In the genomic region with DNA sequence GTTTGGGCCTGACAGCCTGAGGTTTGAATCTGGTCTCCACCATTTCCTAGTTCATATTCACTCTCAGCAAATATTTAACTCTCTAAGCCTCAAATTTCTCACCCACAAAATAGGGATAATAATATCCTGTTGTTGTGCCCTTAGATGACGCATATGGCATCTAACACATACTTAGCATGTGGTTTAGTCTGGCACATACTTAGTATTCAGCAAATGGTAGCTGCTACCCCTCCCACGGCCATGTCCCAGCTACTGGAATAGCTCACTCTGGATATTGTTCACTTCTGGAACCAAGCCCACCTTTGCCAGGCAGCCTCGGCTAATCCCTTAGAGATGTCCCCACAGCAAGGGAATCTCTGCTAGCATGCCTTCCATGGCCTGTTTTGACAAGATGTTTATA, we compare ENCODE assay signal across 19 cellular contexts. TPM values are rescaled to one million over a fixed set of nuclear protein-coding genes. Genes with fewer than 3 reads are reported as not detected.
DNase-seq lines count a peak whose midpoint lies in the region; ATAC-seq and TF ChIP-seq lines count a peak whose summit lies in the region.
"Had no signal": no experiment of that assay in that cellular context is flagged by ENCODE, and none has a peak within 500 bp of the region (broad histone marks: within the 10 kb centered on the region; RNA-seq: fewer than 3 reads in every experiment).

No MANE protein-coding gene starts in this region.

- H3K4me3 ChIP-seq in fibroblast of villous mesenchyme (ENCODE audit: low read depth, low read length) = no peak overlapping the region
- no peak overlapping the region for H3K4me3 ChIP-seq in skeletal muscle cell (ENCODE audit: low read depth, low read length)

- peak; percentile 20 for DNase-seq in NCI-H1694 treated with DMSO at 0.1 percent for 48 hours (lab: John Stamatoyannopoulos, UW)
- no peak for DNase-seq in NCI-H1694 (lab: John Stamatoyannopoulos, UW)
- DNase-seq in NCI-H460 (ENCODE audit: extremely low read depth, low read depth) = peak; percentile 26
- DNase-seq in fibroblast of villous mesenchyme (ENCODE audit: low read depth) = peak; percentile 11
- DNase-seq in skeletal muscle cell (ENCODE audit: low read depth) = peak; percentile 31
- no peak for DNase-seq in activated naive CD4-positive, alpha-beta T cell treated with anti-CD3 and anti-CD28 coated beads, Interleukin-2, amount 10 ng/mL, durations not matched to agents 7 days and 5 days
- no peak for DNase-seq in stimulated activated CD4-positive, alpha-beta T cell treated with anti-CD3 and anti-CD28 coated beads, Interleukin-15, amount 100 ng/mL, for 24 hours
- DNase-seq: activated CD4-positive, alpha-beta memory T cell treated with anti-CD3 and anti-CD28 coated beads for 36 hours; central memory CD4-positive, alpha-beta T cell; DND-41; effector CD8-positive, alpha-beta T cell; HCEC 1CT; NCI-H1436 treated with DMSO at 0.1 percent for 48 hours; NCI-H524; SHP77; stimulated activated naive CD4-positive, alpha-beta T cell; T-cell; trophoblast cell had no signal

- no peaks in the 10 kb centered on the region for H3K36me3 Mint-ChIP-seq in activated naive CD4-positive, alpha-beta T cell treated with anti-CD3 and anti-CD28 coated beads, Interleukin-2, amount 10 ng/mL, durations not matched to agents 7 days and 5 days

- H3K4me3 Mint-ChIP-seq in activated naive CD4-positive, alpha-beta T cell treated with anti-CD3 and anti-CD28 coated beads, Interleukin-2, amount 10 ng/mL, durations not matched to agents 7 days and 5 days = no peak overlapping the region
- H3K4me3 Mint-ChIP-seq: activated CD4-positive, alpha-beta memory T cell treated with anti-CD3 and anti-CD28 coated beads for 36 hours; T-cell had no signal

- no peak for ATAC-seq in GM21528 (IDR thresholded peaks at IDR 0.05; ENCODE audit: low FRiP score, unreplicated experiment)
- ATAC-seq: T-cell had no signal

- no peaks in the 10 kb centered on the region for H3K4me1 Mint-ChIP-seq in activated naive CD4-positive, alpha-beta T cell treated with anti-CD3 and anti-CD28 coated beads, Interleukin-2, amount 10 ng/mL, durations not matched to agents 7 days and 5 days

- no peaks in the 10 kb centered on the region for H3K9me3 Mint-ChIP-seq in activated naive CD4-positive, alpha-beta T cell treated with anti-CD3 and anti-CD28 coated beads, Interleukin-2, amount 10 ng/mL, durations not matched to agents 7 days and 5 days

- H3K27me3 Mint-ChIP-seq in activated naive CD4-positive, alpha-beta T cell treated with anti-CD3 and anti-CD28 coated beads, Interleukin-2, amount 10 ng/mL, durations not matched to agents 7 days and 5 days = no peaks in the 10 kb centered on the region
- H3K27me3 Mint-ChIP-seq: activated CD4-positive, alpha-beta memory T cell treated with anti-CD3 and anti-CD28 coated beads for 36 hours; T-cell had no signal

- TF ChIP-seq CTCF in fibroblast of villous mesenchyme (IDR thresholded peaks at IDR 0.05; ENCODE audit: insufficient read depth, low read depth, low read length) = no peak

- no peak overlapping the region for H3K27ac Mint-ChIP-seq in activated naive CD4-positive, alpha-beta T cell treated with anti-CD3 and anti-CD28 coated beads, Interleukin-2, amount 10 ng/mL, durations not matched to agents 7 days and 5 days
- H3K27ac Mint-ChIP-seq: activated CD4-positive, alpha-beta memory T cell treated with anti-CD3 and anti-CD28 coated beads for 36 hours; T-cell had no signal

- CTCF ChIA-PET in activated naive CD4-positive, alpha-beta T cell treated with anti-CD3 and anti-CD28 coated beads, Interleukin-2, amount 10 ng/mL, durations not matched to agents 7 days and 5 days (lab: Charles Lee) = no interaction called here

RNA-seq across cellular contexts. Expression of a gene that starts 53.3 kb away (rescaled TPM):
- total RNA-seq in NCI-H460 (2014; rRNA removed; shearing (Covaris generic)) = 6.5 and 7.2 TPM in 2 replicates
- 10.1 and 23.0 TPM in 2 replicates for polyA plus RNA-seq in NCI-H460 (2014; cell fraction: nucleus; rRNA removed)
- 18.4 and 24.6 TPM in 2 replicates for total RNA-seq in fibroblast of villous mesenchyme

Comparison
In these comparisons a context has a peak if more than half of its experiments do, and no peak if none do; other contexts are left out.
1. DNase-seq: peak in NCI-H1694 treated with DMSO at 0.1 percent for 48 hours (single experiment), NCI-H460 (single experiment), fibroblast of villous mesenchyme (single experiment) and skeletal muscle cell (single experiment); none in NCI-H1694 (single experiment), activated naive CD4-positive, alpha-beta T cell treated with anti-CD3 and anti-CD28 coated beads, Interleukin-2, amount 10 ng/mL, durations not matched to agents 7 days and 5 days (single experiment) and stimulated activated CD4-positive, alpha-beta T cell treated with anti-CD3 and anti-CD28 coated beads, Interleukin-15, amount 100 ng/mL, for 24 hours (single experiment).